Comparison of ENCODE assay signal across 9 cellular contexts in the genomic region with DNA sequence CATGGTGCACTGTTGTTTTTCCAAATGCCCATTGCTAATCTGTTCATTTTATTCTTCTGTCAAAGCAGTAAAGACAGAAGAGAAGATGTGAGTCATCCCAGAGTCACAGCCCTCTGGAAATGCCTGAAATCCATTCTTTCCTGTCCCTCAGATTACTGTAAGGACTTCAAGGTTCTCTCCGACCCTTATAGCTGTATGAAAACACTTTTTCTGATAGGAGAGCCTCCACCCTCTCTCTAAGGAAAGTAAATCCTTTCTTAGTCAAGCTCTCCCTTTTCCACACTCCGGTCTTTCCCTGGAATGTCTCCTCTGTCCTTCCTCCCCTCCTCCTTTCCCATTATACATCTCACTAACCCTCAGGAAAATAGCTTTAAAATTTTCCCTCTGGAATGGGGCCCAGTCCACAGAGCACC. TPM values are rescaled to one million over a fixed set of nuclear protein-coding genes. Genes with fewer than 3 reads are reported as not detected.
A peak's percentile ranks its signal among the peaks of the same experiment; 100 is the strongest.
DNase-seq lines count a peak whose midpoint lies in the region; ATAC-seq, FAIRE-seq and TF ChIP-seq lines count a peak whose summit lies in the region.
"Had no signal": no experiment of that assay in that cellular context is flagged by ENCODE, and none has a peak within 500 bp of the region (broad histone marks: within the 10 kb centered on the region; RNA-seq: fewer than 3 reads in every experiment).

No MANE protein-coding gene starts in this region.

- H3K4me3 ChIP-seq in HepG2 (replicated peaks in 1 of 3; ENCODE audit: insufficient read depth in 1 of 3, low read depth in 2 of 3, low read length in 3 of 3) (peak overlapping the region; percentile 9 to 91 (median 15); a peak in 3 of 6 replicates), aorta (ENCODE audit: low read length in 2 of 2) (peak overlapping the region in 1 of 2 donors; percentile 18)

- peaks cover 34% of the 10 kb centered on the region for H3K4me1 Mint-ChIP-seq in activated naive CD8-positive, alpha-beta T cell treated with anti-CD3 and anti-CD28 coated beads, Interleukin-2, amount 10 ng/mL, durations not matched to agents 7 days and 5 days
- peaks cover 34% of the 10 kb centered on the region for H3K4me1 Mint-ChIP-seq in activated naive CD8-positive, alpha-beta T cell treated with anti-CD3 and anti-CD28 coated beads, Interleukin-2, amount 50 U/mL, for 24 hours
- H3K4me1 Mint-ChIP-seq in brain, result peaks cover 44% of the 10 kb centered on the region

- peak overlapping the region; percentile 18 for H3K4me3 Mint-ChIP-seq in activated naive CD8-positive, alpha-beta T cell treated with anti-CD3 and anti-CD28 coated beads, Interleukin-2, amount 10 ng/mL, durations not matched to agents 7 days and 5 days
- no peak overlapping the region for H3K4me3 Mint-ChIP-seq in activated naive CD8-positive, alpha-beta T cell treated with anti-CD3 and anti-CD28 coated beads, Interleukin-2, amount 50 U/mL, for 24 hours
- peak overlapping the region in 3 of 5 experiments; percentile 15 to 85 (median 28) for H3K4me3 Mint-ChIP-seq in brain

- H3K4me2 ChIP-seq in HepG2 (ENCODE audit: low read depth, low read length), result peak overlapping the region; percentile 88

- DNase-seq in activated naive CD8-positive, alpha-beta T cell treated with anti-CD3 and anti-CD28 coated beads, Interleukin-2, amount 10 ng/mL, durations not matched to agents 7 days and 5 days, result no peak
- DNase-seq in activated naive CD8-positive, alpha-beta T cell treated with anti-CD3 and anti-CD28 coated beads, Interleukin-2, amount 50 U/mL, for 24 hours, result no peak
- DNase-seq in HepG2 (ENCODE audit: low spot score) (no peak), aorta (no peak), NCI-H748 treated with DMSO at 0.1 percent for 48 hours (lab: John Stamatoyannopoulos, UW) (no peak)
- DNase-seq: activated CD4-positive, alpha-beta T cell treated with anti-CD3 and anti-CD28 coated beads, Interleukin-2, amount 50 U/mL, for 4 hours had no signal

- H3K9me3 ChIP-seq in HepG2 (ENCODE audit: low read length) (peaks cover 26% of the 10 kb centered on the region), aorta (ENCODE audit: control insufficient read depth, low read length) (no peaks in the 10 kb centered on the region)

- H3K4me1 ChIP-seq in HepG2 (ENCODE audit: insufficient read depth, low read length) (peaks cover 29% of the 10 kb centered on the region), aorta (ENCODE audit: control insufficient read depth in 1 of 2, insufficient read depth in 2 of 2, low read length in 2 of 2) (no peaks in the 10 kb centered on the region)

- no peak for FAIRE-seq in HepG2 (lab: Jason Lieb, UNC)

- peaks cover 5% of the 10 kb centered on the region for H4K20me1 ChIP-seq in HepG2 (ENCODE audit: insufficient read depth, low read length)

- TF ChIP-seq EP300 in HepG2 (IDR thresholded peaks at IDR 0.05; ENCODE audit: low read depth in 2 of 2, low read length in 2 of 2) (no peak), HepG2 (CRISPR knock-in tag; IDR thresholded peaks at IDR 0.05; ENCODE audit: borderline replicate concordance) (no peak)

- CTCF ChIA-PET in HepG2 (lab: Yijun Ruan, JAX; ENCODE audit: low intra/inter-chr PET ratio, low total read pairs), result interaction anchor here (1.5 kb wide), 1 partner anchor 42 kb away, joined by 4 read pairs; no protein-coding TSS in a partner anchor

- H3K27ac ChIP-seq in HepG2 (ENCODE audit: extremely low read length, insufficient read depth, low read length), result peak overlapping the region; percentile 87
- H3K27ac ChIP-seq in aorta (ENCODE audit: low read depth in 1 of 2, low read length in 2 of 2), result peak overlapping the region; percentile 49 to 62

- peak overlapping the region; percentile 77 for H3K9ac ChIP-seq in HepG2 (ENCODE audit: insufficient read depth, low read depth, low read length)

- H3K36me3 Mint-ChIP-seq in activated naive CD8-positive, alpha-beta T cell treated with anti-CD3 and anti-CD28 coated beads, Interleukin-2, amount 10 ng/mL, durations not matched to agents 7 days and 5 days, result peaks cover 63% of the 10 kb centered on the region
- peaks cover 30% of the 10 kb centered on the region for H3K36me3 Mint-ChIP-seq in activated naive CD8-positive, alpha-beta T cell treated with anti-CD3 and anti-CD28 coated beads, Interleukin-2, amount 50 U/mL, for 24 hours (ENCODE audit: low read depth)
- peaks cover 27% of the 10 kb centered on the region for H3K36me3 Mint-ChIP-seq in brain

- H3K9me3 Mint-ChIP-seq in activated naive CD8-positive, alpha-beta T cell treated with anti-CD3 and anti-CD28 coated beads, Interleukin-2, amount 10 ng/mL, durations not matched to agents 7 days and 5 days, result peaks cover 21% of the 10 kb centered on the region
- peaks cover 26% of the 10 kb centered on the region for H3K9me3 Mint-ChIP-seq in activated naive CD8-positive, alpha-beta T cell treated with anti-CD3 and anti-CD28 coated beads, Interleukin-2, amount 50 U/mL, for 24 hours
- peaks cover 9 to 29% (median 23%) of the 10 kb centered on the region in 5 experiments for H3K9me3 Mint-ChIP-seq in brain

- 58% methylated on average over 2 of the region's 2 CpGs for WGBS in HepG2 (ENCODE audit: low lambda C conversion rate)
- WGBS in aorta, 2 donors, result 8 to 15% methylated on average over 2 of the region's 2 CpGs

- no peak for ATAC-seq in activated naive CD8-positive, alpha-beta T cell treated with anti-CD3 and anti-CD28 coated beads, Interleukin-2, amount 10 ng/mL, durations not matched to agents 7 days and 5 days (ENCODE audit: low read depth)
- ATAC-seq in activated naive CD8-positive, alpha-beta T cell treated with anti-CD3 and anti-CD28 coated beads, Interleukin-2, amount 50 U/mL, for 24 hours, result no peak
- ATAC-seq in HepG2 (no peak), aorta (ENCODE audit: low FRiP score) (no peak), HG03342 (IDR thresholded peaks at IDR 0.05; ENCODE audit: unreplicated experiment) (no peak), GM19351 (IDR thresholded peaks at IDR 0.05; ENCODE audit: unreplicated experiment) (no peak)

- H3K27me3 ChIP-seq in HepG2 (ENCODE audit: control insufficient read depth in 1 of 2, insufficient read depth in 2 of 2, low read length in 2 of 2) (no peaks in the 10 kb centered on the region; a peak in 1 of 5 replicates), aorta (ENCODE audit: control insufficient read depth in 1 of 2, insufficient read depth in 2 of 2, low read length in 1 of 2) (no peaks in the 10 kb centered on the region)

- TF ChIP-seq RAD21 in HepG2 (CRISPR knock-in tag; IDR thresholded peaks at IDR 0.05), result no peak

- intact Hi-C loops in HepG2 (cut with micrococcal nuclease; ENCODE audit: unreplicated experiment) (loop anchor here (2.0 kb wide), 1 partner anchor 33 kb away; no protein-coding TSS in a partner anchor), aorta (cut with DNase I) (no loop called here)

- H3K36me3 ChIP-seq in HepG2 (replicated peaks in 1 of 2; ENCODE audit: control insufficient read depth in 1 of 2, insufficient read depth in 2 of 2, low read length in 2 of 2) (no peaks in the 10 kb centered on the region), aorta (ENCODE audit: control insufficient read depth in 1 of 2, insufficient read depth in 2 of 2, low read length in 1 of 2) (no peaks in the 10 kb centered on the region)

- in situ Hi-C loops in HepG2 (cut with HindIII; ENCODE audit: extremely low pct_ligation_motif_present, low pct_unique_long_range_greater_than_20kb), result no loop called here

- no TSS peak for BruUV-seq in HepG2 (replicated peaks; lab: Mats Ljungman, UMichigan)

- H2AFZ ChIP-seq in HepG2 (ENCODE audit: low read length), result no peak overlapping the region

- peaks cover 32% of the 10 kb centered on the region for H3K79me2 ChIP-seq in HepG2 (ENCODE audit: insufficient read depth, low read length)

- POLR2A ChIA-PET in activated naive CD8-positive, alpha-beta T cell treated with anti-CD3 and anti-CD28 coated beads, Interleukin-2, amount 10 ng/mL, durations not matched to agents 7 days and 5 days (lab: Charles Lee), result no interaction called here
- POLR2A ChIA-PET in HepG2 (lab: Yijun Ruan, JAX), result interaction anchor here (0.7 to 1.5 kb wide), 4 partner anchors 9 to 241 kb away, joined by 3 to 5 read pairs (median 4); a partner anchor contains a TSS

- TF ChIP-seq POLR2A in HepG2 (IDR thresholded peaks at IDR 0.05; ENCODE audit: insufficient read depth in 1 of 2, low read depth in 2 of 2, low read length in 2 of 2), result no peak

- TF ChIP-seq CTCF in brain (conservative IDR thresholded peaks at IDR 0.05), result no peak
- TF ChIP-seq CTCF in HepG2 (CRISPR knock-in tag; IDR thresholded peaks at IDR 0.05), result no peak

- H3K27ac Mint-ChIP-seq in activated naive CD8-positive, alpha-beta T cell treated with anti-CD3 and anti-CD28 coated beads, Interleukin-2, amount 10 ng/mL, durations not matched to agents 7 days and 5 days, result no peak overlapping the region
- H3K27ac Mint-ChIP-seq in activated naive CD8-positive, alpha-beta T cell treated with anti-CD3 and anti-CD28 coated beads, Interleukin-2, amount 50 U/mL, for 24 hours, result no peak overlapping the region
- peak overlapping the region in 2 of 5 experiments; percentile 75 to 91 for H3K27ac Mint-ChIP-seq in brain

- H3K27me3 Mint-ChIP-seq in activated naive CD8-positive, alpha-beta T cell treated with anti-CD3 and anti-CD28 coated beads, Interleukin-2, amount 10 ng/mL, durations not matched to agents 7 days and 5 days, result no peaks in the 10 kb centered on the region
- H3K27me3 Mint-ChIP-seq in activated naive CD8-positive, alpha-beta T cell treated with anti-CD3 and anti-CD28 coated beads, Interleukin-2, amount 50 U/mL, for 24 hours, result no peaks in the 10 kb centered on the region
- no peaks in the 10 kb centered on the region for H3K27me3 Mint-ChIP-seq in brain

RNA-seq across cellular contexts. Expression of a gene that starts 3.5 kb away (rescaled TPM):
- 100 to 1,000 TPM; 136 to 137 TPM for total RNA-seq in activated naive CD8-positive, alpha-beta T cell treated with anti-CD3 and anti-CD28 coated beads, Interleukin-2, amount 10 ng/mL, durations not matched to agents 7 days and 5 days
- polyA plus RNA-seq in brain (ENCODE audit: insufficient read depth, low read depth, low replicate concordance) (218 TPM), HepG2 (2011; rRNA removed) (182 and 224 TPM in 2 replicates), aorta (100 to 1,000 TPM; 133 to 205 TPM)
- total RNA-seq in HepG2 (2016; rRNA removed; fragmentation: Illumina TruSeq; extraction: Trizol) (309 and 409 TPM in 2 replicates), aorta (100 to 1,000 TPM; 130 to 170 TPM)
- 101 and 108 TPM in 2 replicates for total RNA-seq in HepG2 (2016; cell fraction: cytosol; rRNA removed; fragmentation: Illumina TruSeq; extraction: Trizol; ENCODE audit: low read depth)
- 290 and 420 TPM in 2 replicates for total RNA-seq in HepG2 (2016; cell fraction: insoluble cytoplasmic fraction; rRNA removed; fragmentation: Illumina TruSeq; extraction: Trizol)
- total RNA-seq in HepG2 (2016; cell fraction: membrane; rRNA removed; fragmentation: Illumina TruSeq; extraction: Trizol), result 163 and 164 TPM in 2 replicates
- total RNA-seq in HepG2 (2016; cell fraction: nucleus; rRNA removed; fragmentation: Illumina TruSeq; extraction: Trizol), result 158 and 162 TPM in 2 replicates
- polyA plus RNA-seq in HepG2 (2011; cell fraction: cytosol; rRNA removed), result 148 and 182 TPM in 2 replicates
- polyA plus RNA-seq in HepG2 (2011; cell fraction: nucleus; rRNA removed), result 77.5 and 98.5 TPM in 2 replicates
- polyA plus RNA-seq in HepG2 (2012), result 214 and 298 TPM in 2 replicates
- 220 and 232 TPM in 2 replicates for polyA plus RNA-seq in HepG2 (2016; cell fraction: cytosol; fragmentation: Illumina TruSeq; extraction: Trizol; ENCODE audit: low read depth)
- 592 and 617 TPM in 2 replicates for polyA plus RNA-seq in HepG2 (2016; cell fraction: insoluble cytoplasmic fraction; fragmentation: Illumina TruSeq; extraction: Trizol; ENCODE audit: low read depth)
- polyA plus RNA-seq in HepG2 (2016; cell fraction: membrane; fragmentation: Illumina TruSeq; extraction: Trizol; ENCODE audit: low read depth), result 227 and 237 TPM in 2 replicates
- 302 and 311 TPM in 2 replicates for polyA plus RNA-seq in HepG2 (2016; cell fraction: nucleus; fragmentation: Illumina TruSeq; extraction: Trizol; ENCODE audit: insufficient read depth, low read depth)
- polyA minus RNA-seq in HepG2 (2011; rRNA and poly(A)+ RNA removed; ENCODE audit: low replicate concordance), result 405 and 1,001 TPM in 2 replicates
- 141 and 192 TPM in 2 replicates for polyA minus RNA-seq in HepG2 (2011; cell fraction: cytosol; rRNA and poly(A)+ RNA removed)
- 97.6 and 120 TPM in 2 replicates for polyA minus RNA-seq in HepG2 (2011; cell fraction: nucleus; rRNA and poly(A)+ RNA removed)
